ENCODE assay signal across 1 cellular context in genomic region chr20:58416832-58417231, GRCh38.
TF ChIP-seq lines count a peak whose summit lies in the region.

No MANE protein-coding gene starts in this region.

TF ChIP-seq in WTC11, 78 proteins besides CTCF, POLR2A, EP300 and RAD21 (continued from another document):
- TF ChIP-seq OVOL2 (CRISPR knock-in tag; IDR thresholded peaks at IDR 0.05; ENCODE audit: borderline replicate concordance) (no peak), ZNF396 (CRISPR knock-in tag; IDR thresholded peaks at IDR 0.05; ENCODE audit: borderline replicate concordance) (no peak), EMX1 (CRISPR knock-in tag; IDR thresholded peaks at IDR 0.05) (no peak)
